ENCODE assay signal across 34 cellular contexts in genomic region chr17:14393723-14394122, GRCh38.
"Had no signal": no experiment of that assay in that cellular context is flagged by ENCODE, and none has a peak within 500 bp of the region (broad histone marks: within the 10 kb centered on the region; RNA-seq: fewer than 3 reads in every experiment).

No MANE protein-coding gene starts in this region.

- DNase-seq: Karpas-422, Kasumi-1, MG63, MM.1S, MV-4-11, NCI-H1048, NCI-H1092, NCI-H1092 treated with DMSO at 0.1 percent for 48 hours, NCI-H1105, NCI-H1105 treated with DMSO at 0.1 percent for 48 hours, NCI-H1417, NCI-H1417 treated with DMSO at 0.1 percent for 48 hours, NCI-H1436, NCI-H1436 treated with DMSO at 0.1 percent for 48 hours, NCI-H146, NCI-H1694, NCI-H1694 treated with DMSO at 0.1 percent for 48 hours, NCI-H187, NCI-H187 treated with DMSO at 0.1 percent for 48 hours, NCI-H1930, NCI-H2029, NCI-H2029 treated with DMSO at 0.1 percent for 48 hours, NCI-H2081, NCI-H2081 treated with DMSO at 0.1 percent for 48 hours, NCI-H2107, NCI-H2171, NCI-H2171 treated with DMSO at 0.1 percent for 48 hours, NCI-H2227 treated with DMSO at 0.1 percent for 48 hours, NCI-H226, NCI-H345, NCI-H446, NCI-H446 treated with DMSO at 0.1 percent for 48 hours, NCI-H510A, NCI-H510A treated with DMSO at 0.1 percent for 48 hours had no signal

- H3K4me3 ChIP-seq: MG63 had no signal

- H3K27me3 ChIP-seq: MG63 had no signal

- H3K36me3 ChIP-seq: MG63 had no signal

- H3K9me3 ChIP-seq: MG63 had no signal
